In genomic region chr1:54013393-54014008, GRCh38 we compare ENCODE assay signal across 19 cellular contexts. TPM values are rescaled to one million over a fixed set of nuclear protein-coding genes. Genes with fewer than 3 reads are reported as not detected.
DNase-seq lines count a peak whose midpoint lies in the region; ATAC-seq and TF ChIP-seq lines count a peak whose summit lies in the region.
"Had no signal": no experiment of that assay in that cellular context is flagged by ENCODE, and none has a peak within 500 bp of the region (broad histone marks: within the 10 kb centered on the region; RNA-seq: fewer than 3 reads in every experiment).

No MANE protein-coding gene starts in this region.

- TF ChIP-seq EP300 in esophagus muscularis mucosa (IDR thresholded peaks at IDR 0.05), result no peak

- no peak overlapping the region for H2BK12ac ChIP-seq in neuronal stem cell (ENCODE audit: low read length)

- no peak overlapping the region for H3K4me2 ChIP-seq in DND-41 (ENCODE audit: insufficient read depth, low read length)
- no peak overlapping the region for H3K4me2 ChIP-seq in Loucy (ENCODE audit: low read depth, low read length, poor library complexity, severe bottlenecking)
- H3K4me2 ChIP-seq in neuronal stem cell (ENCODE audit: insufficient read depth, low read length, poor library complexity, severe bottlenecking), result no peak overlapping the region

- intact Hi-C loops in esophagus muscularis mucosa (cut with DNase I), result no loop called here
- intact Hi-C loops in left lung (cut with DNase I), result no loop called here

- no peak overlapping the region for H4K91ac ChIP-seq in neuronal stem cell (ENCODE audit: low read depth, low read length, poor library complexity)

- no peak for TF ChIP-seq POLR2A in esophagus muscularis mucosa (IDR thresholded peaks at IDR 0.05; ENCODE audit: low read depth)

- ATAC-seq in DND-41 (ENCODE audit: insufficient read depth, low read depth) (no peak), left lung (no peak), GM19452 (IDR thresholded peaks at IDR 0.05; ENCODE audit: unreplicated experiment) (no peak)
- ATAC-seq: HCT116 had no signal

- no peaks in the 10 kb centered on the region for H4K20me1 ChIP-seq in DND-41 (ENCODE audit: insufficient read depth, low read length)
- H4K20me1 ChIP-seq in Loucy (ENCODE audit: insufficient read depth, low read length, poor library complexity, severe bottlenecking), result no peaks in the 10 kb centered on the region

- no peak overlapping the region for H2BK15ac ChIP-seq in neuronal stem cell (ENCODE audit: low read length)

- peak overlapping the region; percentile 13 for H2AK5ac ChIP-seq in neuronal stem cell (ENCODE audit: low read depth, low read length)

- no peak overlapping the region for H3K27ac ChIP-seq in DND-41 (ENCODE audit: low read length)
- H3K27ac ChIP-seq in esophagus muscularis mucosa (replicated peaks in 1 of 4), result no peak overlapping the region
- H3K27ac ChIP-seq in neuronal stem cell (replicated peaks; ENCODE audit: low read length), result no peak overlapping the region
- no peak overlapping the region for H3K27ac ChIP-seq in left lung
- H3K27ac ChIP-seq: HL-60 had no signal

- H2BK120ac ChIP-seq in neuronal stem cell (ENCODE audit: low read depth, low read length), result no peak overlapping the region

- no peak overlapping the region for H3K18ac ChIP-seq in neuronal stem cell (ENCODE audit: low read length)

- H3K27me3 ChIP-seq in DND-41 (ENCODE audit: insufficient read depth, low read length, poor library complexity) (peaks cover 7% of the 10 kb centered on the region), Loucy (ENCODE audit: insufficient read depth, low read length, poor library complexity, severe bottlenecking) (no peaks in the 10 kb centered on the region), esophagus muscularis mucosa (peaks cover 0 to 38% (median 0%) of the 10 kb centered on the region in 4 donors), neuronal stem cell (ENCODE audit: control insufficient read depth in 3 of 3, insufficient read depth in 3 of 3, low read depth in 1 of 3, low read length in 3 of 3) (peaks cover 0 to 47% (median 0%) of the 10 kb centered on the region in 3 experiments), left lung (peaks cover 0 to 27% of the 10 kb centered on the region in 2 donors)

- peak overlapping the region; percentile 82 for H3K23ac ChIP-seq in neuronal stem cell (ENCODE audit: low read depth, low read length, poor library complexity)

- no peaks in the 10 kb centered on the region for H3K36me3 ChIP-seq in DND-41 (ENCODE audit: insufficient read depth, low read length)
- no peaks in the 10 kb centered on the region for H3K36me3 ChIP-seq in Loucy (ENCODE audit: insufficient read depth, low read length)
- no peaks in the 10 kb centered on the region for H3K36me3 ChIP-seq in esophagus muscularis mucosa
- H3K36me3 ChIP-seq in neuronal stem cell (replicated peaks in 1 of 2; ENCODE audit: control insufficient read depth in 2 of 2, insufficient read depth in 2 of 2, low read length in 2 of 2), result no peaks in the 10 kb centered on the region
- no peaks in the 10 kb centered on the region for H3K36me3 ChIP-seq in left lung

- no peak for TF ChIP-seq CTCF in DND-41 (IDR thresholded peaks at IDR 0.05; ENCODE audit: borderline replicate concordance, extremely low read depth, low read length, poor library complexity, severe bottlenecking)
- no peak for TF ChIP-seq CTCF in Loucy (conservative IDR thresholded peaks at IDR 0.05; ENCODE audit: low read length)
- no peak for TF ChIP-seq CTCF in esophagus muscularis mucosa (IDR thresholded peaks at IDR 0.05)
- TF ChIP-seq CTCF in left lung (IDR thresholded peaks at IDR 0.05), result no peak

- H3K4me1 ChIP-seq in DND-41 (ENCODE audit: insufficient read depth, low read length) (no peaks in the 10 kb centered on the region), Loucy (ENCODE audit: insufficient read depth, low read length, poor library complexity, severe bottlenecking) (no peaks in the 10 kb centered on the region), esophagus muscularis mucosa (no peaks in the 10 kb centered on the region), neuronal stem cell (ENCODE audit: control insufficient read depth in 2 of 2, insufficient read depth in 1 of 2, low read depth in 1 of 2, low read length in 2 of 2) (peaks cover 0 to 1% of the 10 kb centered on the region in 2 donors), left lung (no peaks in the 10 kb centered on the region)

- no peak overlapping the region for H2BK5ac ChIP-seq in neuronal stem cell (ENCODE audit: low read length)

- no peak overlapping the region for H4K8ac ChIP-seq in neuronal stem cell (ENCODE audit: low read depth, low read length)

- H3K9me2 ChIP-seq in Loucy (replicated peaks; ENCODE audit: low read depth, low read length), result no peaks in the 10 kb centered on the region

- H3K79me2 ChIP-seq in DND-41 (ENCODE audit: insufficient read depth, low read length) (no peaks in the 10 kb centered on the region), Loucy (ENCODE audit: insufficient read depth, low read length) (no peaks in the 10 kb centered on the region)

- H3K4ac ChIP-seq in neuronal stem cell (ENCODE audit: low read length), result no peak overlapping the region

- no peak overlapping the region for H3K4me3 ChIP-seq in DND-41 (ENCODE audit: low read depth in 1 of 2, low read length in 2 of 2)
- no peak overlapping the region for H3K4me3 ChIP-seq in Loucy (ENCODE audit: low read length, poor library complexity, severe bottlenecking)
- no peak overlapping the region for H3K4me3 ChIP-seq in esophagus muscularis mucosa
- no peak overlapping the region for H3K4me3 ChIP-seq in neuronal stem cell (ENCODE audit: low read length in 2 of 2)
- no peak overlapping the region for H3K4me3 ChIP-seq in left lung

- H3K9ac ChIP-seq in DND-41 (ENCODE audit: low read depth, low read length) (no peak overlapping the region), Loucy (ENCODE audit: low read depth, low read length, poor library complexity, severe bottlenecking) (no peak overlapping the region), neuronal stem cell (ENCODE audit: low read depth, low read length, poor library complexity) (peak overlapping the region; percentile 47)

- no peaks in the 10 kb centered on the region for H3K79me1 ChIP-seq in neuronal stem cell (ENCODE audit: low read depth, low read length)

- H3F3A ChIP-seq in Loucy (ENCODE audit: low read depth), result no peaks in the 10 kb centered on the region

- peak overlapping the region; percentile 11 for H3K14ac ChIP-seq in neuronal stem cell (ENCODE audit: low read length)

- no peaks in the 10 kb centered on the region for H3K9me3 ChIP-seq in DND-41 (ENCODE audit: insufficient read depth, low read length, severe bottlenecking)
- H3K9me3 ChIP-seq in Loucy (ENCODE audit: insufficient read depth, low read depth, low read length), result no peaks in the 10 kb centered on the region
- H3K9me3 ChIP-seq in esophagus muscularis mucosa, result no peaks in the 10 kb centered on the region
- no peaks in the 10 kb centered on the region for H3K9me3 ChIP-seq in neuronal stem cell (replicated peaks in 1 of 2; ENCODE audit: control insufficient read depth in 2 of 2, insufficient read depth in 1 of 2, low read depth in 1 of 2, low read length in 2 of 2)
- H3K9me3 ChIP-seq in left lung, result no peaks in the 10 kb centered on the region

- H2AFZ ChIP-seq in DND-41 (ENCODE audit: low read depth, low read length), result no peak overlapping the region
- H2AFZ ChIP-seq in Loucy (ENCODE audit: low read length), result 0 out of 2 replicates have a peak overlapping the region, but pooled peaks have one; percentile 36
- H2AFZ ChIP-seq in neuronal stem cell (ENCODE audit: low read length), result no peak overlapping the region

- DNase-seq in DND-41, result peak; percentile 1
- DNase-seq in esophagus muscularis mucosa (ENCODE audit: extremely low spot score), result peak; percentile 86
- DNase-seq in neuronal stem cell (ENCODE audit: low spot score), result no peak
- no peak for DNase-seq in NK-92 treated with Interleukin-12 subunit alpha and Interleukin-12 subunit beta, amount 100 ng/mL, for 24 hours (lab: John Stamatoyannopoulos, UW)
- no peak for DNase-seq in left lung
- DNase-seq: C1 segment of cervical spinal cord, IMR-90, Kasumi-1, MM.1S, NCI-H1092, NCI-H510A, NCI-H748 treated with DMSO at 0.1 percent for 48 hours, RPMI8226, SHP77 treated with DMSO at 0.1 percent for 48 hours had no signal

- 69% methylated on average over 6 of the region's 8 CpGs for WGBS in esophagus muscularis mucosa
- no CpG with 5 or more reads among the region's 8 CpGs for WGBS in neuronal stem cell (ENCODE audit: extremely low coverage in 2 of 2, insufficient read length in 2 of 2, insufficient replicate concordance in 1 of 2), 2 donors

RNA-seq across cellular contexts. Expression of gene LDLRAD1, which starts 4.5 kb away (rescaled TPM):
- total RNA-seq in esophagus muscularis mucosa (not detected), left lung (1 to 10 TPM in 1 of 2 donors, not detected in 1; 6.5 TPM)
- polyA plus RNA-seq in neuronal stem cell (2013, experiment 1 of 2), result not detected
- not detected for polyA plus RNA-seq in neuronal stem cell (2013, experiment 2 of 2)
- total RNA-seq: HT1080, IMR-90 had no signal
- polyA plus RNA-seq: IMR-90 had no signal

RNA-seq across cellular contexts. Expression of gene TMEM59, which starts 39.5 kb away (rescaled TPM):
- total RNA-seq in esophagus muscularis mucosa (100 to 1,000 TPM; 238 to 334 (median 288) TPM), left lung (100 to 1,000 TPM; 354 to 468 TPM)
- 98.8 TPM for polyA plus RNA-seq in neuronal stem cell (2013, experiment 1 of 2)
- 96.0 TPM for polyA plus RNA-seq in neuronal stem cell (2013, experiment 2 of 2)

RNA-seq across cellular contexts. Expression of gene TCEANC2, which starts 39.9 kb away (rescaled TPM):
- 1 to 10 TPM; 4.8 to 8.6 (median 7.1) TPM for total RNA-seq in esophagus muscularis mucosa
- 3.7 TPM for polyA plus RNA-seq in neuronal stem cell (2013, experiment 1 of 2)
- 3.8 TPM for polyA plus RNA-seq in neuronal stem cell (2013, experiment 2 of 2)
- 1 to 10 TPM; 5.2 to 5.8 TPM for total RNA-seq in left lung

Comparison
In these comparisons a context has a peak if more than half of its experiments do, and no peak if none do; other contexts are left out.
1. DNase-seq: peak in DND-41 (single experiment) and esophagus muscularis mucosa (single experiment); none in neuronal stem cell (single experiment), NK-92 treated with Interleukin-12 subunit alpha and Interleukin-12 subunit beta, amount 100 ng/mL, for 24 hours (single experiment) and left lung (0 of 2).